Comparison of ENCODE assay signal across 30 cellular contexts in the genomic region with DNA sequence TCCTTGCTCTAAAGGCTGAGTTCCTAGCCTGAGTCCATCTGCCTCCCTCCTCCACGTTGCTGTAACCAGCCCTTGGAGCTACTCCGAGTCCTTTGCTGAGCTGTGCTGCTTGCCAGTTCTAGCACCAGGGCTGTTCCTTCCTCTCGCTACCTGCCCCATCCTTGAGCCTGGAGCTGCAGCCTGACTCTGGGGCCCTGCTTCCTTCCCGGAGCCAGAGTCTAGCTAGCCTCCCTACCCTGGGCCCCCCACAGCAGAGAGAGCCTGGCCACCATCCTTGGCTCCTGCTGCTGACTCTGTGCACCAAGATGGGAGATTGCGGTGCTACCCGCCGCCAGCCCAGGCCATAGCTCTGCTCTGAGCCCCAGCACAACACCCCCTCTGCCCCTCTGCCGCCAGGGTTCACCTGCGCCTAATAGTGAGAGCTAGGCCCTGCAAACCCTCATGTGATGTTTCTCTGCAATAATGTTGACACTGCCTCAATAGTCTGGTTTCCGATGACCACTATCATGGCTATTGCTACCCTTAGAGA.
"Had no signal": no experiment of that assay in that cellular context is flagged by ENCODE, and none has a peak within 500 bp of the region (broad histone marks: within the 10 kb centered on the region; RNA-seq: fewer than 3 reads in every experiment).

No MANE protein-coding gene starts in this region.

- ATAC-seq: activated CD4-positive, alpha-beta T cell treated with anti-CD3 and anti-CD28 coated beads for 36 hours; activated CD8-positive, alpha-beta memory T cell treated with anti-CD3 and anti-CD28 coated beads, Interleukin-2, amount 10 ng/mL, durations not matched to agents 7 days and 5 days; activated CD8-positive, alpha-beta T cell treated with anti-CD3 and anti-CD28 coated beads, Interleukin-2, amount 10 ng/mL, durations not matched to agents 7 days and 5 days; activated naive CD8-positive, alpha-beta T cell treated with anti-CD3 and anti-CD28 coated beads, Interleukin-2, amount 50 U/mL, for 24 hours; body of pancreas; T-cell had no signal

- H3K9me3 Mint-ChIP-seq: activated CD4-positive, alpha-beta memory T cell treated with anti-CD3 and anti-CD28 coated beads for 36 hours; activated CD4-positive, alpha-beta T cell treated with anti-CD3 and anti-CD28 coated beads, Interleukin-2, amount 10 ng/mL, durations not matched to agents 24 days and 14 days; activated naive CD4-positive, alpha-beta T cell treated with anti-CD3 and anti-CD28 coated beads for 36 hours; activated naive CD4-positive, alpha-beta T cell treated with anti-CD3 and anti-CD28 coated beads, Interleukin-2, amount 50 U/mL, for 24 hours; activated naive CD8-positive, alpha-beta T cell treated with anti-CD3 and anti-CD28 coated beads for 36 hours; activated naive CD8-positive, alpha-beta T cell treated with anti-CD3 and anti-CD28 coated beads, Interleukin-2, amount 50 U/mL, for 24 hours; activated T-helper 1 cell treated with anti-CD3 and anti-CD28 coated beads, Interleukin-12 subunit alpha, Interleukin-12 subunit beta, Interleukin-2, Interleukin-4 antibody, amounts not matched to agents 30 ng/mL and 10 ng/mL and 1 ng/mL, durations not matched to agents 14 hours and 24 hours and 36 hours; activated T-helper 2 cell treated with anti-CD3 and anti-CD28 coated beads, Interferon-gamma antibody, Interleukin-2, Interleukin-4, amounts not matched to agents 10 μg/mL and 5 μg/mL and 100 μg/mL, durations not matched to agents 14 hours and 24 hours and 36 hours; T-cell; T-helper 1 cell treated with Interleukin-12 subunit alpha and Interleukin-12 subunit beta and Interleukin-4 antibody, amounts not matched to agents 30 μg/mL and 1 μg/mL, for 36 hours; T-helper 2 cell treated with Interferon-gamma antibody and Interleukin-4, amounts not matched to agents 5 μg/mL and 100 μg/mL, for 36 hours had no signal

- H3K27me3 ChIP-seq: adrenal gland, body of pancreas had no signal

- H3K36me3 Mint-ChIP-seq: activated CD4-positive, alpha-beta memory T cell treated with anti-CD3 and anti-CD28 coated beads for 36 hours; activated CD8-positive, alpha-beta memory T cell treated with anti-CD3 and anti-CD28 coated beads, Interleukin-2, amount 10 ng/mL, durations not matched to agents 7 days and 5 days; activated naive CD4-positive, alpha-beta T cell treated with anti-CD3 and anti-CD28 coated beads, Interleukin-2, amount 50 U/mL, for 24 hours; activated naive CD8-positive, alpha-beta T cell treated with anti-CD3 and anti-CD28 coated beads for 36 hours; T-cell had no signal

- H3K36me3 ChIP-seq: adrenal gland had no signal

- H3K4me1 Mint-ChIP-seq: activated CD4-positive, alpha-beta T cell treated with anti-CD3 and anti-CD28 coated beads for 36 hours; activated CD4-positive, alpha-beta T cell treated with anti-CD3 and anti-CD28 coated beads, Interleukin-2, amount 10 ng/mL, durations not matched to agents 24 days and 14 days; activated CD8-positive, alpha-beta memory T cell treated with anti-CD3 and anti-CD28 coated beads, Interleukin-2, amount 10 ng/mL, durations not matched to agents 7 days and 5 days; activated naive CD4-positive, alpha-beta T cell treated with anti-CD3 and anti-CD28 coated beads, Interleukin-2, amount 50 U/mL, for 24 hours; activated naive CD8-positive, alpha-beta T cell treated with anti-CD3 and anti-CD28 coated beads for 36 hours; activated naive CD8-positive, alpha-beta T cell treated with anti-CD3 and anti-CD28 coated beads, Interleukin-2, amount 50 U/mL, for 24 hours; T-cell had no signal

- H3K27ac ChIP-seq: adrenal gland, body of pancreas, epithelial cell of prostate had no signal

- H3K4me3 Mint-ChIP-seq: activated CD4-positive, alpha-beta memory T cell treated with anti-CD3 and anti-CD28 coated beads for 36 hours; activated CD4-positive, alpha-beta T cell treated with anti-CD3 and anti-CD28 coated beads for 36 hours; activated CD4-positive, alpha-beta T cell treated with anti-CD3 and anti-CD28 coated beads, Interleukin-2, amount 10 ng/mL, durations not matched to agents 24 days and 14 days; activated CD8-positive, alpha-beta memory T cell treated with anti-CD3 and anti-CD28 coated beads, Interleukin-2, amount 10 ng/mL, durations not matched to agents 7 days and 5 days; activated CD8-positive, alpha-beta T cell treated with anti-CD3 and anti-CD28 coated beads, Interleukin-2, amount 10 ng/mL, durations not matched to agents 7 days and 5 days; activated naive CD4-positive, alpha-beta T cell treated with anti-CD3 and anti-CD28 coated beads for 36 hours; activated naive CD4-positive, alpha-beta T cell treated with anti-CD3 and anti-CD28 coated beads, Interleukin-2, amount 50 U/mL, for 24 hours; activated naive CD8-positive, alpha-beta T cell treated with anti-CD3 and anti-CD28 coated beads for 36 hours; activated naive CD8-positive, alpha-beta T cell treated with anti-CD3 and anti-CD28 coated beads, Interleukin-2, amount 50 U/mL, for 24 hours; activated T-helper 1 cell treated with anti-CD3 and anti-CD28 coated beads, Interleukin-12 subunit alpha, Interleukin-12 subunit beta, Interleukin-2, Interleukin-4 antibody, amounts not matched to agents 30 ng/mL and 10 ng/mL and 1 ng/mL, durations not matched to agents 14 hours and 24 hours and 36 hours; T-cell; T-helper 1 cell treated with Interleukin-12 subunit alpha and Interleukin-12 subunit beta and Interleukin-4 antibody, amounts not matched to agents 30 μg/mL and 1 μg/mL, for 36 hours; T-helper 2 cell treated with Interferon-gamma antibody and Interleukin-4, amounts not matched to agents 5 μg/mL and 100 μg/mL, for 36 hours had no signal

- DNase-seq: activated CD4-positive, alpha-beta memory T cell treated with anti-CD3 and anti-CD28 coated beads for 36 hours; activated CD4-positive, alpha-beta T cell treated with anti-CD3 and anti-CD28 coated beads for 36 hours; activated CD4-positive, alpha-beta T cell treated with anti-CD3 and anti-CD28 coated beads, Interleukin-2, amount 10 ng/mL, durations not matched to agents 24 days and 14 days; activated CD4-positive, CD25-positive, alpha-beta regulatory T cell; activated CD4-positive, CD25-positive, alpha-beta regulatory T cell treated with anti-CD3 and anti-CD28 coated beads, Interleukin-2, amount 50 U/mL, for 72 hours; activated CD8-positive, alpha-beta memory T cell treated with anti-CD3 and anti-CD28 coated beads, Interleukin-2, amount 10 ng/mL, durations not matched to agents 7 days and 5 days; activated CD8-positive, alpha-beta memory T cell treated with anti-CD3 and anti-CD28 coated beads, Interleukin-2, amount 50 U/mL, for 4 hours; activated CD8-positive, alpha-beta T cell treated with anti-CD3 and anti-CD28 coated beads, Interleukin-2, amount 10 ng/mL, durations not matched to agents 7 days and 5 days; activated effector memory CD4-positive, alpha-beta T cell treated with anti-CD3 and anti-CD28 coated beads, Interleukin-2, amount 50 U/mL, for 16 hours; activated naive CD4-positive, alpha-beta T cell treated with anti-CD3 and anti-CD28 coated beads for 36 hours; activated naive CD8-positive, alpha-beta T cell treated with anti-CD3 and anti-CD28 coated beads for 36 hours; activated naive CD8-positive, alpha-beta T cell treated with anti-CD3 and anti-CD28 coated beads, Interleukin-2, amount 50 U/mL, for 24 hours; activated T-cell treated with anti-CD3 and anti-CD28 coated beads, Interleukin-2, amount 50 U/mL, for 1 hour; activated T-cell treated with anti-CD3 and anti-CD28 coated beads, Interleukin-2, amount 50 U/mL, for 48 hours; adrenal gland; amygdala; aorta; body of pancreas; caudate nucleus; effector CD8-positive, alpha-beta T cell; foreskin fibroblast; SW 1271; T-cell; T1000 had no signal

- H3K9me3 ChIP-seq: adrenal gland, body of pancreas had no signal

- H3K27me3 Mint-ChIP-seq: activated CD4-positive, alpha-beta memory T cell treated with anti-CD3 and anti-CD28 coated beads for 36 hours; activated CD4-positive, alpha-beta T cell treated with anti-CD3 and anti-CD28 coated beads for 36 hours; activated CD4-positive, alpha-beta T cell treated with anti-CD3 and anti-CD28 coated beads, Interleukin-2, amount 10 ng/mL, durations not matched to agents 24 days and 14 days; activated CD8-positive, alpha-beta memory T cell treated with anti-CD3 and anti-CD28 coated beads, Interleukin-2, amount 10 ng/mL, durations not matched to agents 7 days and 5 days; activated naive CD4-positive, alpha-beta T cell treated with anti-CD3 and anti-CD28 coated beads, Interleukin-2, amount 50 U/mL, for 24 hours; activated naive CD8-positive, alpha-beta T cell treated with anti-CD3 and anti-CD28 coated beads, Interleukin-2, amount 50 U/mL, for 24 hours had no signal

- H3K27ac Mint-ChIP-seq: activated CD4-positive, alpha-beta memory T cell treated with anti-CD3 and anti-CD28 coated beads for 36 hours; activated CD4-positive, alpha-beta T cell treated with anti-CD3 and anti-CD28 coated beads for 36 hours; activated CD4-positive, alpha-beta T cell treated with anti-CD3 and anti-CD28 coated beads, Interleukin-2, amount 10 ng/mL, durations not matched to agents 24 days and 14 days; activated CD8-positive, alpha-beta memory T cell treated with anti-CD3 and anti-CD28 coated beads, Interleukin-2, amount 10 ng/mL, durations not matched to agents 7 days and 5 days; activated CD8-positive, alpha-beta T cell treated with anti-CD3 and anti-CD28 coated beads, Interleukin-2, amount 10 ng/mL, durations not matched to agents 7 days and 5 days; activated naive CD4-positive, alpha-beta T cell treated with anti-CD3 and anti-CD28 coated beads for 36 hours; activated naive CD4-positive, alpha-beta T cell treated with anti-CD3 and anti-CD28 coated beads, Interleukin-2, amount 50 U/mL, for 24 hours; activated naive CD8-positive, alpha-beta T cell treated with anti-CD3 and anti-CD28 coated beads for 36 hours; activated naive CD8-positive, alpha-beta T cell treated with anti-CD3 and anti-CD28 coated beads, Interleukin-2, amount 50 U/mL, for 24 hours; activated T-helper 1 cell treated with anti-CD3 and anti-CD28 coated beads, Interleukin-12 subunit alpha, Interleukin-12 subunit beta, Interleukin-2, Interleukin-4 antibody, amounts not matched to agents 30 ng/mL and 10 ng/mL and 1 ng/mL, durations not matched to agents 14 hours and 24 hours and 36 hours; activated T-helper 2 cell treated with anti-CD3 and anti-CD28 coated beads, Interferon-gamma antibody, Interleukin-2, Interleukin-4, amounts not matched to agents 10 μg/mL and 5 μg/mL and 100 μg/mL, durations not matched to agents 14 hours and 24 hours and 36 hours; T-cell; T-helper 1 cell treated with Interleukin-12 subunit alpha and Interleukin-12 subunit beta and Interleukin-4 antibody, amounts not matched to agents 30 μg/mL and 1 μg/mL, for 36 hours; T-helper 2 cell treated with Interferon-gamma antibody and Interleukin-4, amounts not matched to agents 5 μg/mL and 100 μg/mL, for 36 hours had no signal

- H3K4me1 ChIP-seq: adrenal gland, body of pancreas had no signal

- H3K4me3 ChIP-seq: adrenal gland, body of pancreas had no signal
